Comparison of ENCODE assay signal across 28 cellular contexts in genomic region chr1:84918706-84919105, GRCh38. TPM values are rescaled to one million over a fixed set of nuclear protein-coding genes. Genes with fewer than 3 reads are reported as not detected.
"Had no signal": no experiment of that assay in that cellular context is flagged by ENCODE, and none has a peak within 500 bp of the region (broad histone marks: within the 10 kb centered on the region; RNA-seq: fewer than 3 reads in every experiment).

No MANE protein-coding gene starts in this region.

- H3K27ac Mint-ChIP-seq: natural killer cell; neural progenitor cell; progenitor cell of endocrine pancreas; stimulated activated naive CD8-positive, alpha-beta T cell treated with anti-CD3 and anti-CD28 coated beads, Interleukin-15, amount 100 ng/mL, for 72 hours had no signal

- H3K4me3 Mint-ChIP-seq: natural killer cell; neural progenitor cell; stimulated activated naive CD8-positive, alpha-beta T cell treated with anti-CD3 and anti-CD28 coated beads, Interleukin-15, amount 100 ng/mL, for 72 hours had no signal

- H3K27ac ChIP-seq: dorsolateral prefrontal cortex, gastrocnemius medialis, heart right ventricle, lower lobe of right lung, neural progenitor cell, parathyroid adenoma, right atrium auricular region, suprapubic skin, transverse colon, vagina had no signal

- H3K27me3 ChIP-seq: gastrocnemius medialis, heart right ventricle, neural progenitor cell, right atrium auricular region, suprapubic skin, transverse colon, vagina had no signal

- H3K36me3 ChIP-seq: gastrocnemius medialis, heart right ventricle, lower lobe of right lung, neural progenitor cell, right atrium auricular region, suprapubic skin, transverse colon, vagina had no signal

- H3K36me3 Mint-ChIP-seq: natural killer cell, neural progenitor cell had no signal

- H3K4me1 Mint-ChIP-seq: natural killer cell; stimulated activated naive CD8-positive, alpha-beta T cell treated with anti-CD3 and anti-CD28 coated beads, Interleukin-15, amount 100 ng/mL, for 72 hours had no signal

- H3K4me3 ChIP-seq: dorsolateral prefrontal cortex, gastrocnemius medialis, heart right ventricle, lower lobe of right lung, neural progenitor cell, right atrium auricular region, smooth muscle cell, suprapubic skin, transverse colon, vagina had no signal

- H3K27me3 Mint-ChIP-seq: stimulated activated naive CD8-positive, alpha-beta T cell treated with anti-CD3 and anti-CD28 coated beads, Interleukin-15, amount 100 ng/mL, for 72 hours had no signal

- H3K9me3 ChIP-seq: gastrocnemius medialis, heart right ventricle, lower lobe of right lung, right atrium auricular region, suprapubic skin, transverse colon, vagina had no signal

- ATAC-seq: esophagus mucosa; gastrocnemius medialis; heart right ventricle; left ventricle myocardium superior; lower lobe of right lung; natural killer cell; sciatic nerve; stimulated activated naive CD8-positive, alpha-beta T cell treated with anti-CD3 and anti-CD28 coated beads, Interleukin-15, amount 100 ng/mL, for 72 hours had no signal

- H3K4me1 ChIP-seq: gastrocnemius medialis, lower lobe of right lung, parathyroid adenoma, right atrium auricular region, vagina had no signal

- FAIRE-seq: colon, keratinocyte had no signal

- H3K9me3 Mint-ChIP-seq: natural killer cell; neural progenitor cell; stimulated activated naive CD8-positive, alpha-beta T cell treated with anti-CD3 and anti-CD28 coated beads, Interleukin-15, amount 100 ng/mL, for 72 hours had no signal

- DNase-seq: dorsolateral prefrontal cortex; effector CD4-positive, alpha-beta T cell; gastrocnemius medialis; heart right ventricle; hypothalamus; left colon; left ventricle myocardium superior; lower lobe of right lung; natural killer cell; stimulated activated CD4-positive, alpha-beta T cell treated with anti-CD3 and anti-CD28 coated beads, Interleukin-12 subunit alpha, Interleukin-12 subunit beta, amount 100 ng/mL, for 4 hours; stimulated activated CD4-positive, alpha-beta T cell treated with anti-CD3 and anti-CD28 coated beads, Interleukin-1b, Interleukin-23, amount 100 ng/mL, for 48 hours; stimulated activated CD4-positive, alpha-beta T cell treated with anti-CD3 and anti-CD28 coated beads, Interleukin-4, amount 100 ng/mL, for 1 hour; stimulated activated CD8-positive, alpha-beta memory T cell treated with anti-CD3 and anti-CD28 coated beads, Interleukin-4, amount 100 ng/mL, for 48 hours; stimulated activated naive CD4-positive, alpha-beta T cell; stimulated activated naive CD8-positive, alpha-beta T cell treated with anti-CD3 and anti-CD28 coated beads, Interleukin-15, amount 100 ng/mL, for 72 hours; transverse colon had no signal

RNA-seq across cellular contexts. Expression of gene LPAR3, which starts 25.7 kb away (rescaled TPM):
- total RNA-seq: gastrocnemius medialis, osteoblast had no signal
